Comparison of ENCODE assay signal across 23 cellular contexts in genomic region chr11:11520231-11521015, GRCh38.
DNase-seq lines count a peak whose midpoint lies in the region; ATAC-seq, FAIRE-seq and TF ChIP-seq lines count a peak whose summit lies in the region.
"Had no signal": no experiment of that assay in that cellular context is flagged by ENCODE, and none has a peak within 500 bp of the region (broad histone marks: within the 10 kb centered on the region; RNA-seq: fewer than 3 reads in every experiment).

No MANE protein-coding gene starts in this region.

- peaks cover 2% of the 10 kb centered on the region for H3K9me1 ChIP-seq in keratinocyte (ENCODE audit: control insufficient read depth, extremely low read depth, insufficient read depth, low read length)

- H3K4me2 ChIP-seq in keratinocyte (ENCODE audit: control insufficient read depth, extremely low read depth, insufficient read depth, low read depth, low read length), result peak overlapping the region; percentile 55

- no peaks in the 10 kb centered on the region for H3K9me3 ChIP-seq in keratinocyte (ENCODE audit: control insufficient read depth, low read depth, low read length)
- no peaks in the 10 kb centered on the region for H3K9me3 ChIP-seq in skeletal muscle tissue (ENCODE audit: control insufficient read depth in 3 of 3, low read length in 3 of 3)
- H3K9me3 ChIP-seq: Caco-2 had no signal

- peak overlapping the region; percentile 60 for H3K27ac ChIP-seq in keratinocyte (ENCODE audit: control insufficient read depth, insufficient read depth, low read length)
- peak overlapping the region; percentile 54 for H3K27ac ChIP-seq in skeletal muscle tissue (ENCODE audit: low read depth, low read length)
- H3K27ac ChIP-seq: coronary artery had no signal

- H3K27me3 ChIP-seq in keratinocyte (ENCODE audit: control insufficient read depth, extremely low read depth, insufficient read depth, low read length) (no peaks in the 10 kb centered on the region), skeletal muscle tissue (ENCODE audit: control insufficient read depth in 3 of 3, insufficient read depth in 3 of 3, low read length in 3 of 3) (no peaks in the 10 kb centered on the region)

- FAIRE-seq in keratinocyte (lab: Jason Lieb, UNC), result peak; percentile 95
- FAIRE-seq: GM12892 had no signal

- peak overlapping the region; percentile 44 for H3K9ac ChIP-seq in keratinocyte (ENCODE audit: control insufficient read depth, extremely low read depth, insufficient read depth, low read length)
- peak overlapping the region in 1 of 3 donors; percentile 7 for H3K9ac ChIP-seq in skeletal muscle tissue (ENCODE audit: low read depth in 1 of 3, low read length in 3 of 3)

- dilution Hi-C loops in keratinocyte (cut with MboI; ENCODE audit: extremely low pct_ligation_motif_present, low sequenced_read_pairs), result no loop called here

- DNase-seq in left ventricle myocardium superior, result no peak
- no peak for DNase-seq in Right ventricle myocardium inferior (ENCODE audit: missing footprints)
- peak; percentile 24 for DNase-seq in UCSD-AML1 (lab: John Stamatoyannopoulos, UW; ENCODE audit: unreplicated experiment)
- DNase-seq in keratinocyte (ENCODE audit: low read depth, low spot score), result peak; percentile 62
- DNase-seq in GDM1 (lab: John Stamatoyannopoulos, UW), result no peak
- DNase-seq: activated CD4-positive, CD25-positive, alpha-beta regulatory T cell; activated naive CD4-positive, alpha-beta T cell; activated T-cell treated with anti-CD3 and anti-CD28 coated beads, Interleukin-2, amount 50 U/mL, for 1 hour; Caco-2; HFFc6; NCI-H1105; NCI-H1930; NCI-H2227 treated with DMSO at 0.1 percent for 48 hours; NCI-H69; stimulated activated CD4-positive, alpha-beta T cell treated with anti-CD3 and anti-CD28 coated beads, Interleukin-12 subunit alpha, Interleukin-12 subunit beta, amount 100 ng/mL, for 4 hours; stimulated activated CD4-positive, alpha-beta T cell treated with anti-CD3 and anti-CD28 coated beads, Interleukin-4, amount 100 ng/mL, for 4 hours; stimulated activated naive CD4-positive, alpha-beta T cell treated with Interleukin-2 at 50 U/mL for 16 hours; T1000 had no signal

- H4K20me1 ChIP-seq in keratinocyte (ENCODE audit: control insufficient read depth, extremely low read depth, insufficient read depth, low read length), result no peaks in the 10 kb centered on the region

- intact Hi-C loops in left ventricle myocardium superior (cut with micrococcal nuclease) (no loop called here), Right ventricle myocardium inferior (cut with DNase I) (no loop called here)

- TF ChIP-seq CTCF in keratinocyte (optimal IDR thresholded peaks at IDR 0.05 in 1 of 3, IDR thresholded peaks at IDR 0.05 in 1 of 3, conservative IDR thresholded peaks at IDR 0.05 in 1 of 3; ENCODE audit: extremely low read depth in 1 of 3, insufficient read depth in 2 of 3, low read length in 3 of 3), result no peak

- H3K79me2 ChIP-seq in keratinocyte (ENCODE audit: control insufficient read depth, insufficient read depth, low read length), result peaks cover 38% of the 10 kb centered on the region

- H2AFZ ChIP-seq in keratinocyte (ENCODE audit: control insufficient read depth, low read length), result peak overlapping the region; percentile 27

- no peaks in the 10 kb centered on the region for H3K36me3 ChIP-seq in keratinocyte (ENCODE audit: control insufficient read depth in 2 of 2, extremely low read depth in 1 of 2, insufficient read depth in 2 of 2, low read length in 2 of 2)
- H3K36me3 ChIP-seq in skeletal muscle tissue (ENCODE audit: control insufficient read depth in 3 of 3, insufficient read depth in 3 of 3, low read length in 3 of 3), result no peaks in the 10 kb centered on the region

- peak; percentile 22 for ATAC-seq in left ventricle myocardium superior
- ATAC-seq in Right ventricle myocardium inferior, result no peak
- no peak for ATAC-seq in GM19023 (IDR thresholded peaks at IDR 0.05; ENCODE audit: unreplicated experiment)
- ATAC-seq in HG03175 (IDR thresholded peaks at IDR 0.05; ENCODE audit: unreplicated experiment), result no peak

- peak overlapping the region in 1 of 3 experiments; percentile 7 for H3K4me3 ChIP-seq in keratinocyte (ENCODE audit: control insufficient read depth in 2 of 3, extremely low read depth in 1 of 3, insufficient read depth in 2 of 3, low read depth in 1 of 3, low read length in 3 of 3)
- H3K4me3 ChIP-seq in skeletal muscle tissue (ENCODE audit: low read length in 3 of 3), result peak overlapping the region in 1 of 3 donors; percentile 35
- H3K4me3 ChIP-seq: coronary artery had no signal

- peaks cover 22% of the 10 kb centered on the region for H3K4me1 ChIP-seq in keratinocyte (ENCODE audit: control insufficient read depth, extremely low read depth, insufficient read depth, low read length)
- peaks cover 20 to 39% (median 28%) of the 10 kb centered on the region in 3 donors for H3K4me1 ChIP-seq in skeletal muscle tissue (ENCODE audit: control insufficient read depth in 3 of 3, insufficient read depth in 3 of 3, low read length in 3 of 3)
- H3K4me1 ChIP-seq: Caco-2 had no signal

Comparison
In these comparisons a context has a peak if more than half of its experiments do, and no peak if none do; other contexts are left out.
1. DNase-seq: peak in UCSD-AML1 (single experiment) and keratinocyte (single experiment); none in left ventricle myocardium superior (single experiment), Right ventricle myocardium inferior (single experiment) and GDM1 (single experiment).